ENCODE assay signal across 22 cellular contexts in the genomic region with DNA sequence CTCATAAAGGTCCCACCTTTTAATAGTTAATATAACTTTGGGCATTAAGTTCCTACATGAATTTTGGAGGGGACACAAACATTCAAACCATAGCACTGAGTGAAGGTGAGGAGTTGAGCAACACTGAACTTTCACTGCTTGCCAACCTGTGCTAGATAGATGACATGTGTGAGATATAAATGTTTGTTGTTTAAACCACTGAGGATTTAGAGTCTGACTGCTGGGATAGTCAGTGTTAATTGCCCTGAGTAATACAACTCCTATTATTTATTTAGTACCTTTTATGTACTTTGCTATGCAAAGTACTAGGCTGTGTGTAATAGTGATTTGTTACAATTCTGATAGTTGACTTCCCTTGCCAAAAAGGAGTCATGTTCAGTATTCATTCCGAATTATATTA. TPM values are rescaled to one million over a fixed set of nuclear protein-coding genes. Genes with fewer than 3 reads are reported as not detected.
DNase-seq lines count a peak whose midpoint lies in the region; ATAC-seq, FAIRE-seq and TF ChIP-seq lines count a peak whose summit lies in the region.
"Had no signal": no experiment of that assay in that cellular context is flagged by ENCODE, and none has a peak within 500 bp of the region (broad histone marks: within the 10 kb centered on the region; RNA-seq: fewer than 3 reads in every experiment).

No MANE protein-coding gene starts in this region.

- no peaks in the 10 kb centered on the region for H3K36me3 Mint-ChIP-seq in WTC11
- H3K36me3 Mint-ChIP-seq in glutamatergic neuron (ENCODE audit: unreplicated experiment) = no peaks in the 10 kb centered on the region

- in situ Hi-C loops in brain microvascular endothelial cell (cut with HindIII; ENCODE audit: low pct_ligation_motif_present, low sequenced_read_pairs) = no loop called here

- H3K4me3 ChIP-seq in LNCaP clone FGC (ENCODE audit: low read depth, low read length) (no peak overlapping the region), muscle layer of duodenum (ENCODE audit: low read depth in 1 of 2, low read length in 2 of 2) (no peak overlapping the region), brain microvascular endothelial cell (ENCODE audit: low read depth, low read length) (no peak overlapping the region)
- H3K4me3 ChIP-seq: BLaER1, GM12878, GM23338, K562, SJCRH30 had no signal

- H3K4me3 Mint-ChIP-seq in WTC11 = no peak overlapping the region
- H3K4me3 Mint-ChIP-seq in glutamatergic neuron (ENCODE audit: unreplicated experiment) = no peak overlapping the region
- H3K4me3 Mint-ChIP-seq: CD4-positive, alpha-beta memory T cell; GM23338 had no signal

- H3K36me3 ChIP-seq in muscle layer of duodenum (ENCODE audit: control insufficient read depth in 1 of 2, insufficient read depth in 2 of 2, low read length in 2 of 2) = no peaks in the 10 kb centered on the region
- H3K36me3 ChIP-seq in brain microvascular endothelial cell (replicated peaks) = no peaks in the 10 kb centered on the region

- TF ChIP-seq POLR2A in H54 (IDR thresholded peaks at IDR 0.05; ENCODE audit: low read depth, low read length) = no peak

- ATAC-seq in WTC11 (no peak), esophagus mucosa (peak; percentile 87)
- ATAC-seq: GM12878, GM23338, K562 had no signal

- 0 out of 2 replicates have a peak overlapping the region, but pooled peaks have one; percentile 60 for H3K27ac Mint-ChIP-seq in WTC11
- no peak overlapping the region for H3K27ac Mint-ChIP-seq in glutamatergic neuron (ENCODE audit: unreplicated experiment)
- H3K27ac Mint-ChIP-seq: CD4-positive, alpha-beta memory T cell; GM23338 had no signal

- POLR2A ChIA-PET in WTC11 (lab: Charles Lee) = no interaction called here

- H3K4me1 ChIP-seq in muscle layer of duodenum (ENCODE audit: control insufficient read depth in 1 of 2, insufficient read depth in 2 of 2, low read length in 2 of 2) = peaks cover 0 to 8% of the 10 kb centered on the region in 2 donors
- H3K4me1 ChIP-seq: SJCRH30 had no signal

- H3K9me3 ChIP-seq in muscle layer of duodenum (ENCODE audit: control insufficient read depth in 1 of 2, low read length in 2 of 2) = no peaks in the 10 kb centered on the region
- H3K9me3 ChIP-seq: BLaER1, SJCRH30 had no signal

- TF ChIP-seq CTCF in LNCaP clone FGC (IDR thresholded peaks at IDR 0.05; ENCODE audit: control insufficient read depth, extremely low read depth, insufficient read depth) (no peak), WTC11 (IDR thresholded peaks at IDR 0.05) (no peak), glutamatergic neuron (IDR thresholded peaks at IDR 0.05; ENCODE audit: partially characterized antibody, unreplicated experiment) (no peak), brain microvascular endothelial cell (IDR thresholded peaks at IDR 0.05; ENCODE audit: low read depth, low read length, missing control alignments) (no peak)

- H3K27me3 Mint-ChIP-seq in WTC11 (ENCODE audit: low read depth) (no peaks in the 10 kb centered on the region), glutamatergic neuron (ENCODE audit: unreplicated experiment) (no peaks in the 10 kb centered on the region)
- H3K27me3 Mint-ChIP-seq: CD4-positive, alpha-beta memory T cell had no signal

- peaks cover 11% of the 10 kb centered on the region for H3K4me1 Mint-ChIP-seq in WTC11
- H3K4me1 Mint-ChIP-seq in glutamatergic neuron (ENCODE audit: low read depth, unreplicated experiment) = no peaks in the 10 kb centered on the region
- H3K4me1 Mint-ChIP-seq: CD4-positive, alpha-beta memory T cell had no signal

- peak; percentile 50 for DNase-seq in LNCaP clone FGC (ENCODE audit: low read depth)
- no peak for DNase-seq in WTC11 (ENCODE audit: low spot score)
- DNase-seq in glutamatergic neuron = no peak
- no peak for DNase-seq in H54 (ENCODE audit: insufficient read length, low spot score)
- no peak for DNase-seq in stimulated activated CD4-positive, alpha-beta T cell treated with anti-CD3 and anti-CD28 coated beads, Interleukin-2, amount 100 ng/mL, for 48 hours
- DNase-seq in brain microvascular endothelial cell = no peak
- DNase-seq: Calu3; CD4-positive, alpha-beta memory T cell; EL; NCI-H1105 treated with DMSO at 0.1 percent for 48 hours; NCI-H1694; NCI-H2081 treated with DMSO at 0.1 percent for 48 hours; NCI-H774; RPMI8226; SJCRH30 had no signal

- H3K27ac ChIP-seq in muscle layer of duodenum (ENCODE audit: low read length) (peak overlapping the region; percentile 23), brain microvascular endothelial cell (no peak overlapping the region)
- H3K27ac ChIP-seq: BLaER1, SJCRH30 had no signal

- H3K9me3 Mint-ChIP-seq in WTC11 (no peaks in the 10 kb centered on the region), glutamatergic neuron (ENCODE audit: unreplicated experiment) (no peaks in the 10 kb centered on the region)
- H3K9me3 Mint-ChIP-seq: CD4-positive, alpha-beta memory T cell; GM23338 had no signal

- FAIRE-seq in H54 (lab: Jason Lieb, UNC) = no peak
- FAIRE-seq: GM12878, GM19239, K562 had no signal

- CTCF ChIA-PET in WTC11 (lab: Charles Lee) = no interaction called here

- H3K27me3 ChIP-seq in muscle layer of duodenum (ENCODE audit: low read depth, low read length) (no peaks in the 10 kb centered on the region), brain microvascular endothelial cell (replicated peaks) (no peaks in the 10 kb centered on the region)
- H3K27me3 ChIP-seq: BLaER1, SJCRH30 had no signal

TF ChIP-seq in WTC11, 78 proteins besides CTCF, POLR2A, EP300 and RAD21 (continues in another document):
- TF ChIP-seq, protein P1, sequence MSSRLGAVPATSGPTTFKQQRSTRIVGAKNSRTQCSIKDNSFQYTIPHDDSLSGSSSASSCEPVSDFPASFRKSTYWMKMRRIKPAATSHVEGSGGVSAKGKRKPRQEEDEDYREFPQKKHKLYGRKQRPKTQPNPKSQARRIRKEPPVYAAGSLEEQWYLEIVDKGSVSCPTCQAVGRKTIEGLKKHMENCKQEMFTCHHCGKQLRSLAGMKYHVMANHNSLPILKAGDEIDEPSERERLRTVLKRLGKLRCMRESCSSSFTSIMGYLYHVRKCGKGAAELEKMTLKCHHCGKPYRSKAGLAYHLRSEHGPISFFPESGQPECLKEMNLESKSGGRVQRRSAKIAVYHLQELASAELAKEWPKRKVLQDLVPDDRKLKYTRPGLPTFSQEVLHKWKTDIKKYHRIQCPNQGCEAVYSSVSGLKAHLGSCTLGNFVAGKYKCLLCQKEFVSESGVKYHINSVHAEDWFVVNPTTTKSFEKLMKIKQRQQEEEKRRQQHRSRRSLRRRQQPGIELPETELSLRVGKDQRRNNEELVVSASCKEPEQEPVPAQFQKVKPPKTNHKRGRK (CRISPR knock-in tag; IDR thresholded peaks at IDR 0.05; ENCODE audit: borderline replicate concordance) = no peak
- no peak for TF ChIP-seq NFYB (CRISPR knock-in tag; conservative IDR thresholded peaks at IDR 0.05; ENCODE audit: low read depth)
- TF ChIP-seq, protein P2, sequence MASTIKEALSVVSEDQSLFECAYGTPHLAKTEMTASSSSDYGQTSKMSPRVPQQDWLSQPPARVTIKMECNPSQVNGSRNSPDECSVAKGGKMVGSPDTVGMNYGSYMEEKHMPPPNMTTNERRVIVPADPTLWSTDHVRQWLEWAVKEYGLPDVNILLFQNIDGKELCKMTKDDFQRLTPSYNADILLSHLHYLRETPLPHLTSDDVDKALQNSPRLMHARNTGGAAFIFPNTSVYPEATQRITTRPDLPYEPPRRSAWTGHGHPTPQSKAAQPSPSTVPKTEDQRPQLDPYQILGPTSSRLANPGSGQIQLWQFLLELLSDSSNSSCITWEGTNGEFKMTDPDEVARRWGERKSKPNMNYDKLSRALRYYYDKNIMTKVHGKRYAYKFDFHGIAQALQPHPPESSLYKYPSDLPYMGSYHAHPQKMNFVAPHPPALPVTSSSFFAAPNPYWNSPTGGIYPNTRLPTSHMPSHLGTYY (CRISPR knock-in tag; IDR thresholded peaks at IDR 0.05) = no peak
- TF ChIP-seq TEAD1 (CRISPR knock-in tag; IDR thresholded peaks at IDR 0.05) = no peak
- TF ChIP-seq, protein P3, sequence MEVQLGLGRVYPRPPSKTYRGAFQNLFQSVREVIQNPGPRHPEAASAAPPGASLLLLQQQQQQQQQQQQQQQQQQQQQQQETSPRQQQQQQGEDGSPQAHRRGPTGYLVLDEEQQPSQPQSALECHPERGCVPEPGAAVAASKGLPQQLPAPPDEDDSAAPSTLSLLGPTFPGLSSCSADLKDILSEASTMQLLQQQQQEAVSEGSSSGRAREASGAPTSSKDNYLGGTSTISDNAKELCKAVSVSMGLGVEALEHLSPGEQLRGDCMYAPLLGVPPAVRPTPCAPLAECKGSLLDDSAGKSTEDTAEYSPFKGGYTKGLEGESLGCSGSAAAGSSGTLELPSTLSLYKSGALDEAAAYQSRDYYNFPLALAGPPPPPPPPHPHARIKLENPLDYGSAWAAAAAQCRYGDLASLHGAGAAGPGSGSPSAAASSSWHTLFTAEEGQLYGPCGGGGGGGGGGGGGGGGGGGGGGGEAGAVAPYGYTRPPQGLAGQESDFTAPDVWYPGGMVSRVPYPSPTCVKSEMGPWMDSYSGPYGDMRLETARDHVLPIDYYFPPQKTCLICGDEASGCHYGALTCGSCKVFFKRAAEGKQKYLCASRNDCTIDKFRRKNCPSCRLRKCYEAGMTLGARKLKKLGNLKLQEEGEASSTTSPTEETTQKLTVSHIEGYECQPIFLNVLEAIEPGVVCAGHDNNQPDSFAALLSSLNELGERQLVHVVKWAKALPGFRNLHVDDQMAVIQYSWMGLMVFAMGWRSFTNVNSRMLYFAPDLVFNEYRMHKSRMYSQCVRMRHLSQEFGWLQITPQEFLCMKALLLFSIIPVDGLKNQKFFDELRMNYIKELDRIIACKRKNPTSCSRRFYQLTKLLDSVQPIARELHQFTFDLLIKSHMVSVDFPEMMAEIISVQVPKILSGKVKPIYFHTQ (CRISPR knock-in tag; IDR thresholded peaks at IDR 0.05) = no peak
- TF ChIP-seq, protein P4, sequence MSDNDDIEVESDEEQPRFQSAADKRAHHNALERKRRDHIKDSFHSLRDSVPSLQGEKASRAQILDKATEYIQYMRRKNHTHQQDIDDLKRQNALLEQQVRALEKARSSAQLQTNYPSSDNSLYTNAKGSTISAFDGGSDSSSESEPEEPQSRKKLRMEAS (CRISPR knock-in tag; IDR thresholded peaks at IDR 0.05) = no peak
- TF ChIP-seq ZNF232 (CRISPR knock-in tag; IDR thresholded peaks at IDR 0.05) = no peak
- TF ChIP-seq, protein P5, sequence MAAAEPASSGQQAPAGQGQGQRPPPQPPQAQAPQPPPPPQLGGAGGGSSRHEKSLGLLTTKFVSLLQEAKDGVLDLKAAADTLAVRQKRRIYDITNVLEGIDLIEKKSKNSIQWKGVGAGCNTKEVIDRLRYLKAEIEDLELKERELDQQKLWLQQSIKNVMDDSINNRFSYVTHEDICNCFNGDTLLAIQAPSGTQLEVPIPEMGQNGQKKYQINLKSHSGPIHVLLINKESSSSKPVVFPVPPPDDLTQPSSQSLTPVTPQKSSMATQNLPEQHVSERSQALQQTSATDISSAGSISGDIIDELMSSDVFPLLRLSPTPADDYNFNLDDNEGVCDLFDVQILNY (CRISPR knock-in tag; IDR thresholded peaks at IDR 0.05) = no peak
- no peak for TF ChIP-seq KAT7 (CRISPR knock-in tag; IDR thresholded peaks at IDR 0.05; ENCODE audit: borderline replicate concordance)

RNA-seq across cellular contexts. Expression of a gene that starts 32.4 kb away (rescaled TPM):
- total RNA-seq in WTC11 (2021) (328 to 381 TPM (median 374 TPM) in 3 replicates), esophagus mucosa (54.8 TPM), glutamatergic neuron (ENCODE audit: unreplicated experiment) (39.5 TPM)
